ENCODE assay signal across 15 cellular contexts in genomic region chrX:12948495-12948894, GRCh38. TPM values are rescaled to one million over a fixed set of nuclear protein-coding genes. Genes with fewer than 3 reads are reported as not detected.
DNase-seq lines count a peak whose midpoint lies in the region; ATAC-seq and TF ChIP-seq lines count a peak whose summit lies in the region.
"Had no signal": no experiment of that assay in that cellular context is flagged by ENCODE, and none has a peak within 500 bp of the region (broad histone marks: within the 10 kb centered on the region; RNA-seq: fewer than 3 reads in every experiment).

No MANE protein-coding gene starts in this region.

- no peaks in the 10 kb centered on the region for H3K79me2 ChIP-seq in Karpas-422 (ENCODE audit: low read length)

- H3K27ac Mint-ChIP-seq in activated CD4-positive, alpha-beta memory T cell treated with anti-CD3 and anti-CD28 coated beads for 36 hours, result peak overlapping the region; percentile 96
- H3K27ac Mint-ChIP-seq in activated CD4-positive, alpha-beta memory T cell treated with anti-CD3 and anti-CD28 coated beads, Interleukin-2, amount 10 ng/mL, durations not matched to agents 7 days and 5 days, result no peak overlapping the region
- H3K27ac Mint-ChIP-seq in chondrocyte (ENCODE audit: unreplicated experiment), result peak overlapping the region; percentile 27
- H3K27ac Mint-ChIP-seq in stimulated activated naive B cell treated with anti-CD40 and anti-IgM and Interleukin-4, amounts not matched to agents 10 μg/mL and 1 μg/mL and 100 μg/mL, for 72 hours, result peak overlapping the region; percentile 79

- no peaks in the 10 kb centered on the region for H3K9me3 Mint-ChIP-seq in activated CD4-positive, alpha-beta memory T cell treated with anti-CD3 and anti-CD28 coated beads for 36 hours
- H3K9me3 Mint-ChIP-seq in activated CD4-positive, alpha-beta memory T cell treated with anti-CD3 and anti-CD28 coated beads, Interleukin-2, amount 10 ng/mL, durations not matched to agents 7 days and 5 days, result no peaks in the 10 kb centered on the region
- no peaks in the 10 kb centered on the region for H3K9me3 Mint-ChIP-seq in chondrocyte (ENCODE audit: low read depth)
- peaks cover 0 to 2% of the 10 kb centered on the region in 2 donors for H3K9me3 Mint-ChIP-seq in stimulated activated naive B cell treated with anti-CD40 and anti-IgM and Interleukin-4, amounts not matched to agents 10 μg/mL and 1 μg/mL and 100 μg/mL, for 72 hours

- peak overlapping the region; percentile 86 for H3K27ac ChIP-seq in Karpas-422 (ENCODE audit: low read length)
- H3K27ac ChIP-seq: cardiac muscle cell had no signal

- H2AFZ ChIP-seq in Karpas-422 (ENCODE audit: low read length), result 0 out of 2 replicates have a peak overlapping the region, but pooled peaks have one; percentile 46

- intact Hi-C loops in activated CD4-positive, alpha-beta memory T cell treated with anti-CD3 and anti-CD28 coated beads for 36 hours (cut with micrococcal nuclease), result loop anchor here (5.0 kb wide), 2 partner anchors 319 to 554 kb away; no protein-coding TSS in a partner anchor

- no peak overlapping the region for H3K4me3 ChIP-seq in Karpas-422 (ENCODE audit: low read length)
- H3K4me3 ChIP-seq: cardiac muscle cell, heart left ventricle had no signal

- H3K4me1 Mint-ChIP-seq in activated CD4-positive, alpha-beta memory T cell treated with anti-CD3 and anti-CD28 coated beads for 36 hours (ENCODE audit: low read depth), result peaks cover 67% of the 10 kb centered on the region
- H3K4me1 Mint-ChIP-seq in activated CD4-positive, alpha-beta memory T cell treated with anti-CD3 and anti-CD28 coated beads, Interleukin-2, amount 10 ng/mL, durations not matched to agents 7 days and 5 days, result peaks cover 70% of the 10 kb centered on the region
- peaks cover 41% of the 10 kb centered on the region for H3K4me1 Mint-ChIP-seq in chondrocyte (ENCODE audit: low read depth)
- peaks cover 46 to 67% of the 10 kb centered on the region in 2 donors for H3K4me1 Mint-ChIP-seq in stimulated activated naive B cell treated with anti-CD40 and anti-IgM and Interleukin-4, amounts not matched to agents 10 μg/mL and 1 μg/mL and 100 μg/mL, for 72 hours

- TF ChIP-seq CTCF in chondrocyte (IDR thresholded peaks at IDR 0.05), result no peak
- TF ChIP-seq CTCF in omental fat pad (IDR thresholded peaks at IDR 0.05), result no peak

- no peak for ATAC-seq in stimulated activated naive B cell treated with anti-CD40 and anti-IgM and Interleukin-4, amounts not matched to agents 10 μg/mL and 1 μg/mL and 100 μg/mL, for 72 hours (replicated peaks)
- no peak for ATAC-seq in omental fat pad (ENCODE audit: low FRiP score)
- ATAC-seq: heart left ventricle, left ventricle myocardium superior had no signal

- H3K9me3 ChIP-seq in Karpas-422 (ENCODE audit: low read length), result no peaks in the 10 kb centered on the region
- H3K9me3 ChIP-seq: heart left ventricle had no signal

- H3K27me3 ChIP-seq in Karpas-422 (ENCODE audit: low read length), result no peaks in the 10 kb centered on the region
- H3K27me3 ChIP-seq: cardiac muscle cell had no signal

- H3K27me3 Mint-ChIP-seq in activated CD4-positive, alpha-beta memory T cell treated with anti-CD3 and anti-CD28 coated beads for 36 hours, result no peaks in the 10 kb centered on the region
- no peaks in the 10 kb centered on the region for H3K27me3 Mint-ChIP-seq in activated CD4-positive, alpha-beta memory T cell treated with anti-CD3 and anti-CD28 coated beads, Interleukin-2, amount 10 ng/mL, durations not matched to agents 7 days and 5 days
- H3K27me3 Mint-ChIP-seq in chondrocyte (ENCODE audit: low read depth), result no peaks in the 10 kb centered on the region
- peaks cover 0 to 15% of the 10 kb centered on the region in 2 donors for H3K27me3 Mint-ChIP-seq in stimulated activated naive B cell treated with anti-CD40 and anti-IgM and Interleukin-4, amounts not matched to agents 10 μg/mL and 1 μg/mL and 100 μg/mL, for 72 hours

- no peaks in the 10 kb centered on the region for H4K20me1 ChIP-seq in Karpas-422 (ENCODE audit: insufficient read depth, low read depth, low read length)

- no peak for DNase-seq in activated CD4-positive, alpha-beta memory T cell treated with anti-CD3 and anti-CD28 coated beads for 36 hours
- DNase-seq in activated CD4-positive, alpha-beta memory T cell treated with anti-CD3 and anti-CD28 coated beads, Interleukin-2, amount 10 ng/mL, durations not matched to agents 7 days and 5 days, result no peak
- DNase-seq in Karpas-422 (no peak), chondrocyte (ENCODE audit: low spot score) (no peak), HPDE6-E6E7 (ENCODE audit: extremely low spot score) (no peak), omental fat pad (ENCODE audit: low spot score) (no peak), NCI-H1417 treated with DMSO at 0.1 percent for 48 hours (lab: John Stamatoyannopoulos, UW) (no peak)
- no peak for DNase-seq in stimulated activated naive B cell treated with anti-CD40 and anti-IgM and Interleukin-4, amounts not matched to agents 10 μg/mL and 1 μg/mL and 100 μg/mL, for 72 hours
- DNase-seq: DMS79 treated with DMSO at 0.1 percent for 48 hours, H7, heart left ventricle, left ventricle myocardium superior, occipital lobe, T-helper 9 cell had no signal

- H3K9ac ChIP-seq in Karpas-422 (ENCODE audit: low read length), result no peak overlapping the region

- no peaks in the 10 kb centered on the region for H3K36me3 ChIP-seq in Karpas-422 (ENCODE audit: insufficient read depth, low read length)
- H3K36me3 ChIP-seq: cardiac muscle cell, heart left ventricle had no signal

- peaks cover 51% of the 10 kb centered on the region for H3K4me1 ChIP-seq in Karpas-422 (ENCODE audit: low read length)

- POLR2A ChIA-PET in activated CD4-positive, alpha-beta memory T cell treated with anti-CD3 and anti-CD28 coated beads for 36 hours (lab: Charles Lee), result interaction anchor here (1.3 to 17.1 kb wide), 4 partner anchors 9 to 142 kb away, joined by 3 to 426 read pairs (median 14); partner anchors contain the start of gene TMSB4X
- POLR2A ChIA-PET in activated CD4-positive, alpha-beta memory T cell treated with anti-CD3 and anti-CD28 coated beads, Interleukin-2, amount 10 ng/mL, durations not matched to agents 7 days and 5 days (lab: Charles Lee), result interaction anchor here (0.8 to 17.2 kb wide), 8 partner anchors 10 to 140 kb away, joined by 3 to 1343 read pairs (median 10); partner anchors contain the start of gene TMSB4X

- no peak overlapping the region for H3K4me3 Mint-ChIP-seq in activated CD4-positive, alpha-beta memory T cell treated with anti-CD3 and anti-CD28 coated beads for 36 hours
- no peak overlapping the region for H3K4me3 Mint-ChIP-seq in activated CD4-positive, alpha-beta memory T cell treated with anti-CD3 and anti-CD28 coated beads, Interleukin-2, amount 10 ng/mL, durations not matched to agents 7 days and 5 days
- no peak overlapping the region for H3K4me3 Mint-ChIP-seq in chondrocyte (ENCODE audit: unreplicated experiment)
- H3K4me3 Mint-ChIP-seq in stimulated activated naive B cell treated with anti-CD40 and anti-IgM and Interleukin-4, amounts not matched to agents 10 μg/mL and 1 μg/mL and 100 μg/mL, for 72 hours, result peak overlapping the region in 1 of 2 donors; percentile 70

- CTCF ChIA-PET in activated CD4-positive, alpha-beta memory T cell treated with anti-CD3 and anti-CD28 coated beads for 36 hours (lab: Charles Lee), result interaction anchor here (1.0 to 3.7 kb wide), 8 partner anchors 19 to 539 kb away, joined by 3 to 81 read pairs (median 17); no protein-coding TSS in a partner anchor
- CTCF ChIA-PET in activated CD4-positive, alpha-beta memory T cell treated with anti-CD3 and anti-CD28 coated beads, Interleukin-2, amount 10 ng/mL, durations not matched to agents 7 days and 5 days (lab: Charles Lee), result interaction anchor here (3.1 to 14.9 kb wide), 3 partner anchors 28 to 539 kb away, joined by 17 to 273 read pairs (median 50); partner anchors contain the start of gene TMSB4X

- H3K36me3 Mint-ChIP-seq in activated CD4-positive, alpha-beta memory T cell treated with anti-CD3 and anti-CD28 coated beads for 36 hours, result no peaks in the 10 kb centered on the region
- H3K36me3 Mint-ChIP-seq in activated CD4-positive, alpha-beta memory T cell treated with anti-CD3 and anti-CD28 coated beads, Interleukin-2, amount 10 ng/mL, durations not matched to agents 7 days and 5 days (ENCODE audit: low read depth), result no peaks in the 10 kb centered on the region
- H3K36me3 Mint-ChIP-seq in chondrocyte (ENCODE audit: low read depth), result no peaks in the 10 kb centered on the region
- no peaks in the 10 kb centered on the region for H3K36me3 Mint-ChIP-seq in stimulated activated naive B cell treated with anti-CD40 and anti-IgM and Interleukin-4, amounts not matched to agents 10 μg/mL and 1 μg/mL and 100 μg/mL, for 72 hours

- no peaks in the 10 kb centered on the region for H3K9me2 ChIP-seq in Karpas-422 (replicated peaks; ENCODE audit: insufficient read depth, low read length)

- H3K4me2 ChIP-seq in Karpas-422 (ENCODE audit: low read depth, low read length, poor library complexity, severe bottlenecking), result peak overlapping the region; percentile 64

RNA-seq across cellular contexts. Expression of gene TMSB4X, which starts 26.4 kb away (rescaled TPM):
- total RNA-seq in activated CD4-positive, alpha-beta memory T cell treated with anti-CD3 and anti-CD28 coated beads for 36 hours, result 1,000 to 10,000 TPM; 6,087 to 6,256 TPM
- total RNA-seq in activated CD4-positive, alpha-beta memory T cell treated with anti-CD3 and anti-CD28 coated beads, Interleukin-2, amount 10 ng/mL, durations not matched to agents 7 days and 5 days, result over 10,000 TPM; 10,813 to 11,021 TPM
- 2,363 and 3,856 TPM in 2 replicates for total RNA-seq in Karpas-422 (2014; rRNA removed; shearing (Covaris generic); ENCODE audit: low replicate concordance)
- 1,769 to 3,180 TPM (median 3,093 TPM) in 3 replicates for total RNA-seq in chondrocyte
- total RNA-seq in omental fat pad, result 1,000 to 10,000 TPM; 3,948 to 5,890 (median 5,138) TPM

RNA-seq across cellular contexts. Expression of gene TLR8, which starts 42.1 kb away (rescaled TPM):
- total RNA-seq in activated CD4-positive, alpha-beta memory T cell treated with anti-CD3 and anti-CD28 coated beads for 36 hours, result not detected
- total RNA-seq in activated CD4-positive, alpha-beta memory T cell treated with anti-CD3 and anti-CD28 coated beads, Interleukin-2, amount 10 ng/mL, durations not matched to agents 7 days and 5 days, result not detected
- total RNA-seq in Karpas-422 (2014; rRNA removed; shearing (Covaris generic); ENCODE audit: low replicate concordance), result not detected in 2 replicates
- total RNA-seq in chondrocyte (not detected in 3 replicates), omental fat pad (10 to 100 TPM in 1 of 4 donors, 1 to 10 TPM in 3; 1.4 to 10.9 (median 6.1) TPM)
- total RNA-seq: cardiac muscle cell, H7 had no signal
